In the genomic region with DNA sequence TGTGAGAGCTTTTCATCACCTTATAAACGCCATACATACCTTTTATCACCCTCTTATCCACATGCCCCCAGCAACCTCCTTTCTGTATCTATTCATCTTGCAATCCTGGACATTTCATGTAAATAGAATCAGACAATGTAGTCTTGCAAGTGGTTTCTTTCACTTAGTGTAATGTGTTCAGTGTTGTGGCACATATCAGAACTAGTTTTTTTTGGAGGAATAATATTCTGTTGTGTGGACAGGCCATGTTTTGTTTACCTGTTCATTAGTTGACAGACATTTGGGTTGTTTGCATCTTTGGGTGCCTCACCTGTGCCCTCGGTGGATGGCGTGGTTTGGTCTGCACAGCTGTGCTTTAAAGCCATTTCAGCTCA, we compare ENCODE assay signal across 9 cellular contexts. TPM values are rescaled to one million over a fixed set of nuclear protein-coding genes. Genes with fewer than 3 reads are reported as not detected.
DNase-seq lines count a peak whose midpoint lies in the region; ATAC-seq, FAIRE-seq and TF ChIP-seq lines count a peak whose summit lies in the region.
"Had no signal": no experiment of that assay in that cellular context is flagged by ENCODE, and none has a peak within 500 bp of the region (broad histone marks: within the 10 kb centered on the region; RNA-seq: fewer than 3 reads in every experiment).

No MANE protein-coding gene starts in this region.

- DNase-seq in activated naive CD4-positive, alpha-beta T cell treated with anti-CD3 and anti-CD28 coated beads for 36 hours = no peak
- no peak for DNase-seq in activated naive CD4-positive, alpha-beta T cell treated with anti-CD3 and anti-CD28 coated beads, Interleukin-2, amount 50 U/mL, for 16 hours
- DNase-seq in GM12878 (ENCODE audit: low read depth, low spot score) = no peak
- DNase-seq in lung (ENCODE audit: low spot score) = no peak
- DNase-seq in transverse colon = no peak
- DNase-seq in small intestine = no peak
- no peak for DNase-seq in COR-L47 (lab: John Stamatoyannopoulos, UW)
- DNase-seq in cerebellar cortex (ENCODE audit: low spot score) = no peak

- peaks cover 17% of the 10 kb centered on the region for H4K20me1 ChIP-seq in GM12878 (ENCODE audit: control insufficient read depth, insufficient read depth)

- no peak for TF ChIP-seq POLR2A in GM12878 (IDR thresholded peaks at IDR 0.05; ENCODE audit: low read depth, low read length)
- no peak for TF ChIP-seq POLR2A in transverse colon (IDR thresholded peaks at IDR 0.05)

- peak overlapping the region; percentile 88 for H3K4me3 Mint-ChIP-seq in activated naive CD4-positive, alpha-beta T cell treated with anti-CD3 and anti-CD28 coated beads for 36 hours

- RAD21 ChIA-PET in GM12878 (lab: Charles Lee; ENCODE audit: unreplicated experiment) = interaction anchor here (0.9 kb wide), 1 partner anchor 16 kb away, joined by 4 read pairs; no protein-coding TSS in a partner anchor

- TF ChIP-seq EP300 in GM12878 (IDR thresholded peaks at IDR 0.05; ENCODE audit: borderline replicate concordance in 1 of 2, control insufficient read depth in 1 of 2, low read depth in 2 of 2, low read length in 2 of 2) (no peak), transverse colon (IDR thresholded peaks at IDR 0.05; ENCODE audit: low read depth) (no peak)

- H3K9me3 Mint-ChIP-seq in activated naive CD4-positive, alpha-beta T cell treated with anti-CD3 and anti-CD28 coated beads for 36 hours = no peaks in the 10 kb centered on the region

- H3K9ac ChIP-seq in GM12878 (ENCODE audit: control insufficient read depth, insufficient read depth, low read length) = no peak overlapping the region

- H3K79me2 ChIP-seq in GM12878 (ENCODE audit: control insufficient read depth, insufficient read depth, low read length) = peaks cover 29% of the 10 kb centered on the region

- H3K36me3 Mint-ChIP-seq in activated naive CD4-positive, alpha-beta T cell treated with anti-CD3 and anti-CD28 coated beads for 36 hours (ENCODE audit: low read depth) = peaks cover 22% of the 10 kb centered on the region

- ATAC-seq in GM12878 = no peak
- ATAC-seq in lung (ENCODE audit: insufficient read depth, low FRiP score) = no peak

- H3K36me3 ChIP-seq in GM12878 (ENCODE audit: control insufficient read depth in 2 of 2, insufficient read depth in 2 of 2, low read length in 1 of 2) (peaks cover 18 to 20% of the 10 kb centered on the region in 2 experiments), lung (ENCODE audit: control insufficient read depth in 2 of 2, insufficient read depth in 2 of 2, low read length in 2 of 2) (peaks cover 13 to 41% of the 10 kb centered on the region in 2 donors), transverse colon (peaks cover 0 to 24% (median 12%) of the 10 kb centered on the region in 4 donors), small intestine (ENCODE audit: control insufficient read depth in 2 of 2, insufficient read depth in 2 of 2, low read length in 2 of 2) (peaks cover 17 to 19% of the 10 kb centered on the region in 2 donors)

- SMC1A ChIA-PET in GM12878 (lab: Charles Lee; ENCODE audit: uncharacterized antibody, unreplicated experiment) = interaction anchor here (0.9 to 1.1 kb wide), 3 partner anchors 12 to 59 kb away, joined by 3 to 4 read pairs (median 3); partner anchors contain the start of gene LTC4S

- peaks cover 4% of the 10 kb centered on the region for H3K27me3 Mint-ChIP-seq in activated naive CD4-positive, alpha-beta T cell treated with anti-CD3 and anti-CD28 coated beads for 36 hours (ENCODE audit: low read depth)

- TSS peak; percentile 68 for BruUV-seq in GM12878 (replicated peaks; lab: Mats Ljungman, UMichigan)

- TF ChIP-seq CTCF in GM12878 (IDR thresholded peaks at IDR 0.05 in 2 of 3, conservative IDR thresholded peaks at IDR 0.05 in 1 of 3; ENCODE audit: control insufficient read depth in 2 of 3, extremely low read depth in 1 of 3, insufficient read depth in 1 of 3, low read depth in 3 of 3, low read length in 3 of 3) (no peak), lung (IDR thresholded peaks at IDR 0.05; ENCODE audit: control extremely low read depth, extremely low read depth) (no peak), transverse colon (IDR thresholded peaks at IDR 0.05) (no peak)

- FAIRE-seq in GM12878 (lab: Jason Lieb, UNC) = peak; percentile 13
- no peak for FAIRE-seq in small intestine (lab: Jason Lieb, UNC)

- H3K27me3 ChIP-seq in GM12878 (replicated peaks in 1 of 2; ENCODE audit: control insufficient read depth in 2 of 2, insufficient read depth in 2 of 2, low read length in 1 of 2) (no peaks in the 10 kb centered on the region), lung (ENCODE audit: control insufficient read depth, insufficient read depth) (no peaks in the 10 kb centered on the region), transverse colon (no peaks in the 10 kb centered on the region), small intestine (ENCODE audit: control insufficient read depth in 2 of 2, insufficient read depth in 2 of 2, low read length in 2 of 2) (no peaks in the 10 kb centered on the region)

- no peak overlapping the region for H2AFZ ChIP-seq in GM12878 (ENCODE audit: control insufficient read depth, low read depth, low read length)

- CTCF ChIA-PET in activated naive CD4-positive, alpha-beta T cell treated with anti-CD3 and anti-CD28 coated beads for 36 hours (lab: Charles Lee) = interaction anchor here (0.7 to 1.5 kb wide), 3 partner anchors 15 to 73 kb away, joined by 3 to 4 read pairs (median 3); no protein-coding TSS in a partner anchor
- CTCF ChIA-PET in GM12878 (lab: Yijun Ruan, JAX) = interaction anchor here (1.0 to 1.1 kb wide), 2 partner anchors 20 to 38 kb away, joined by 3 to 4 read pairs; no protein-coding TSS in a partner anchor

- no peaks in the 10 kb centered on the region for H3K9me3 ChIP-seq in GM12878 (replicated peaks; ENCODE audit: control insufficient read depth, insufficient read depth, low read length)
- no peaks in the 10 kb centered on the region for H3K9me3 ChIP-seq in lung (ENCODE audit: control insufficient read depth in 2 of 2, insufficient read depth in 1 of 2, low read length in 1 of 2)
- H3K9me3 ChIP-seq in transverse colon = no peaks in the 10 kb centered on the region
- no peaks in the 10 kb centered on the region for H3K9me3 ChIP-seq in small intestine (ENCODE audit: control insufficient read depth, low read depth)

- peak overlapping the region; percentile 99 for H3K4me2 ChIP-seq in GM12878 (ENCODE audit: control insufficient read depth, insufficient read depth)

- H3K27ac ChIP-seq in GM12878 (ENCODE audit: control insufficient read depth, insufficient read depth) (no peak overlapping the region; the same call in 1 of the 2 replicates), lung (ENCODE audit: low read depth in 1 of 2, low read length in 1 of 2) (peak overlapping the region in 1 of 2 donors; percentile 28), transverse colon (peak overlapping the region; percentile 99 to 100 (median 100)), small intestine (ENCODE audit: low read depth in 1 of 2, low read length in 1 of 2) (peak overlapping the region in 1 of 2 donors; percentile 18)

- in situ Hi-C loops in GM12878 (cut with MboI) = loop anchor here (25.0 kb wide), 1 partner anchor 990 kb away; the partner anchor contains the start of gene MGAT1
- in situ Hi-C loops in transverse colon (cut with MboI; ENCODE audit: low pct_ligation_motif_present in 1 of 4, low pct_unique_long_range_greater_than_20kb in 1 of 4, low sequenced_read_pairs in 3 of 4) = no loop called here

- no peak for TF ChIP-seq RAD21 in GM12878 (IDR thresholded peaks at IDR 0.05; ENCODE audit: insufficient read depth, low read depth, low read length)

- WGBS in GM12878 (ENCODE audit: insufficient coverage, insufficient replicate concordance, low lambda C conversion rate, missing lambda C conversion rate) = 36% methylated on average over 3 of the region's 3 CpGs
- WGBS in lung, 2 donors = 51 to 68% methylated on average over 3 of the region's 3 CpGs
- 20 to 25% methylated on average over 2 to 3 of the region's 3 CpGs for WGBS in transverse colon (ENCODE audit: low coverage in 1 of 2), 2 donors
- 17 to 35% (median 21%) methylated on average over 3 of the region's 3 CpGs for WGBS in small intestine, 3 donors

- peaks cover 35% of the 10 kb centered on the region for H3K4me1 ChIP-seq in GM12878 (ENCODE audit: control insufficient read depth, insufficient read depth, low read length)
- H3K4me1 ChIP-seq in lung (ENCODE audit: control insufficient read depth in 2 of 2, insufficient read depth in 2 of 2, low read length in 2 of 2) = peaks cover 5 to 42% of the 10 kb centered on the region in 2 donors
- H3K4me1 ChIP-seq in transverse colon = peaks cover 57 to 86% (median 83%) of the 10 kb centered on the region in 4 donors
- peaks cover 8 to 14% of the 10 kb centered on the region in 2 donors for H3K4me1 ChIP-seq in small intestine (ENCODE audit: control insufficient read depth in 2 of 2, insufficient read depth in 1 of 2, low read depth in 1 of 2, low read length in 1 of 2)

- POLR2A ChIA-PET in GM12878 (lab: Charles Lee) = interaction anchor here (0.6 to 1.3 kb wide), 4 partner anchors 9 to 91 kb away, joined by 3 to 5 read pairs (median 4); partner anchors contain the start of gene MRNIP

- intact Hi-C loops in activated naive CD4-positive, alpha-beta T cell treated with anti-CD3 and anti-CD28 coated beads for 36 hours (cut with micrococcal nuclease) = no loop called here
- intact Hi-C loops in GM12878 (cut with micrococcal nuclease; ENCODE audit: unreplicated experiment) (no loop called here), transverse colon (cut with DNase I; ENCODE audit: low total_unique reads) (no loop called here)

- peak overlapping the region; percentile 93 for H3K4me3 ChIP-seq in GM12878
- H3K4me3 ChIP-seq in lung = peak overlapping the region; percentile 46
- H3K4me3 ChIP-seq in transverse colon = peak overlapping the region; percentile 25 to 99 (median 86)
- peak overlapping the region in 1 of 2 donors; percentile 86 for H3K4me3 ChIP-seq in small intestine (ENCODE audit: low read depth in 1 of 2, low read length in 2 of 2)

- peak overlapping the region; percentile 92 for H3K27ac Mint-ChIP-seq in activated naive CD4-positive, alpha-beta T cell treated with anti-CD3 and anti-CD28 coated beads for 36 hours

- peaks cover 51% of the 10 kb centered on the region for H3K4me1 Mint-ChIP-seq in activated naive CD4-positive, alpha-beta T cell treated with anti-CD3 and anti-CD28 coated beads for 36 hours (ENCODE audit: low read depth)

RNA-seq across cellular contexts. Expression of gene SQSTM1, which starts 1.3 kb away (rescaled TPM):
- 100 to 1,000 TPM; 109 to 114 TPM for total RNA-seq in activated naive CD4-positive, alpha-beta T cell treated with anti-CD3 and anti-CD28 coated beads for 36 hours
- 109 and 123 TPM in 2 replicates for total RNA-seq in GM12878 (2013; cell fraction: nucleolus; rRNA removed)
- total RNA-seq in GM12878 (2014; rRNA removed) = 127 and 138 TPM in 2 replicates
- total RNA-seq in GM12878 (2014; rRNA removed; fragmentation: Illumina TruSeq; extraction: Trizol) = 43.7 and 45.0 TPM in 2 replicates
- total RNA-seq in GM12878 (2021) = 105 and 106 TPM in 2 replicates
- 45.8 TPM for polyA plus RNA-seq in GM12878 (2011; ENCODE audit: low read depth)
- polyA plus RNA-seq in GM12878 (2011; rRNA removed) = 33.6 and 53.8 TPM in 2 replicates
- polyA plus RNA-seq in GM12878 (2011; cell fraction: cytosol; rRNA removed) = 81.2 and 91.2 TPM in 2 replicates
- 114 and 124 TPM in 2 replicates for polyA plus RNA-seq in GM12878 (2011; cell fraction: nucleus; rRNA removed)
- 128 and 145 TPM in 2 replicates for polyA plus RNA-seq in GM12878 (2012)
- 23.8 and 54.0 TPM in 2 replicates for polyA plus RNA-seq in GM12878 (2014; fragmentation: Illumina TruSeq; extraction: Trizol)
- polyA plus RNA-seq in GM12878 (2014; fragmentation: Nextera tagmentation; extraction: Ambion mirVana) = 1 to 10 TPM; 6.3 to 8.1 TPM
- 70.1 and 75.3 TPM in 2 replicates for polyA plus RNA-seq in GM12878 (2014; rRNA removed)
- 100 to 1,000 TPM; 117 to 127 TPM for polyA plus RNA-seq in GM12878 (2016; fragmentation: Nextera tagmentation; extraction: Ambion mirVana)
- polyA minus RNA-seq in GM12878 (2011; rRNA and poly(A)+ RNA removed) = 32.2 and 65.4 TPM in 2 replicates
- 73.9 and 76.5 TPM in 2 replicates for polyA minus RNA-seq in GM12878 (2011; cell fraction: cytosol; rRNA and poly(A)+ RNA removed)
- polyA minus RNA-seq in GM12878 (2011; cell fraction: nucleus; rRNA and poly(A)+ RNA removed) = 135 and 203 TPM in 2 replicates
- 100 to 1,000 TPM; 350 to 568 TPM for total RNA-seq in lung
- 100 to 1,000 TPM; 298 to 394 TPM for polyA plus RNA-seq in lung
- 100 to 1,000 TPM; 250 to 620 (median 432) TPM for total RNA-seq in transverse colon
- 100 to 1,000 TPM; 135 to 217 (median 144) TPM for polyA plus RNA-seq in small intestine

RNA-seq across cellular contexts. Expression of gene MGAT4B, which starts 15.4 kb away (rescaled TPM):
- total RNA-seq in activated naive CD4-positive, alpha-beta T cell treated with anti-CD3 and anti-CD28 coated beads for 36 hours = 10 to 100 TPM; 57.7 to 59.9 TPM
- 94.1 and 97.6 TPM in 2 replicates for total RNA-seq in GM12878 (2013; cell fraction: nucleolus; rRNA removed)
- total RNA-seq in GM12878 (2014; rRNA removed) (44.7 and 46.0 TPM in 2 replicates), GM12878 (2014; rRNA removed; fragmentation: Illumina TruSeq; extraction: Trizol) (25.2 and 34.4 TPM in 2 replicates), GM12878 (2021) (66.2 and 82.5 TPM in 2 replicates), lung (100 to 1,000 TPM in 1 of 2 donors, 10 to 100 TPM in 1; 73.2 to 154 TPM), transverse colon (1,000 to 10,000 TPM in 1 of 4 donors, 100 to 1,000 TPM in 3; 495 to 1,114 (median 787) TPM)
- polyA plus RNA-seq in GM12878 (2011; ENCODE audit: low read depth) = 24.6 TPM
- polyA plus RNA-seq in GM12878 (2011; rRNA removed) (24.5 and 42.8 TPM in 2 replicates), GM12878 (2014; fragmentation: Illumina TruSeq; extraction: Trizol) (27.2 and 33.3 TPM in 2 replicates), GM12878 (2014; fragmentation: Nextera tagmentation; extraction: Ambion mirVana) (under 1 TPM in 1 of 2 experiments, not detected in 1; 0.60 TPM), GM12878 (2014; rRNA removed) (59.3 and 69.7 TPM in 2 replicates), GM12878 (2016; fragmentation: Nextera tagmentation; extraction: Ambion mirVana) (1 to 10 TPM; 7.6 to 8.3 TPM), lung (10 to 100 TPM; 65.0 to 91.7 TPM), small intestine (100 to 1,000 TPM; 258 to 661 (median 544) TPM)
- polyA plus RNA-seq in GM12878 (2011; cell fraction: cytosol; rRNA removed) = 57.3 and 70.6 TPM in 2 replicates
- polyA plus RNA-seq in GM12878 (2011; cell fraction: nucleus; rRNA removed) = 263 and 274 TPM in 2 replicates
- polyA plus RNA-seq in GM12878 (2012) = 44.2 and 50.9 TPM in 2 replicates
- 41.5 and 69.5 TPM in 2 replicates for polyA minus RNA-seq in GM12878 (2011; rRNA and poly(A)+ RNA removed)
- 23.1 and 28.3 TPM in 2 replicates for polyA minus RNA-seq in GM12878 (2011; cell fraction: cytosol; rRNA and poly(A)+ RNA removed)
- polyA minus RNA-seq in GM12878 (2011; cell fraction: nucleus; rRNA and poly(A)+ RNA removed) = 83.3 and 122 TPM in 2 replicates

RNA-seq across cellular contexts. Expression of gene LTC4S, which starts 28.3 kb away (rescaled TPM):
- total RNA-seq in activated naive CD4-positive, alpha-beta T cell treated with anti-CD3 and anti-CD28 coated beads for 36 hours = under 1 TPM in 1 of 2 experiments, not detected in 1; 0.79 TPM
- 1.1 and 1.8 TPM in 2 replicates for total RNA-seq in GM12878 (2013; cell fraction: nucleolus; rRNA removed)
- 1.1 and 1.8 TPM in 2 replicates for total RNA-seq in GM12878 (2014; rRNA removed)
- not detected in 2 replicates for total RNA-seq in GM12878 (2014; rRNA removed; fragmentation: Illumina TruSeq; extraction: Trizol)
- 2.0 and 3.6 TPM in 2 replicates for total RNA-seq in GM12878 (2021)
- polyA plus RNA-seq in GM12878 (2011; ENCODE audit: low read depth) = not detected
- polyA plus RNA-seq in GM12878 (2011; rRNA removed) = not detected in 2 replicates
- polyA plus RNA-seq in GM12878 (2011; cell fraction: cytosol; rRNA removed) = 0.13 and 0.20 TPM in 2 replicates
- polyA plus RNA-seq in GM12878 (2011; cell fraction: nucleus; rRNA removed) = 0.33 and 0.50 TPM in 2 replicates
- 0.66 TPM in 1 of 2 replicates, not detected in the other for polyA plus RNA-seq in GM12878 (2012)
- not detected in 2 replicates for polyA plus RNA-seq in GM12878 (2014; fragmentation: Illumina TruSeq; extraction: Trizol)
- polyA plus RNA-seq in GM12878 (2014; fragmentation: Nextera tagmentation; extraction: Ambion mirVana) = not detected
- polyA plus RNA-seq in GM12878 (2014; rRNA removed) = 1.6 and 2.0 TPM in 2 replicates
- 1 to 10 TPM in 1 of 2 experiments, under 1 TPM in 1; 0.78 to 1.3 TPM for polyA plus RNA-seq in GM12878 (2016; fragmentation: Nextera tagmentation; extraction: Ambion mirVana)
- polyA minus RNA-seq in GM12878 (2011; rRNA and poly(A)+ RNA removed) = not detected in 2 replicates
- polyA minus RNA-seq in GM12878 (2011; cell fraction: cytosol; rRNA and poly(A)+ RNA removed) = not detected in 2 replicates
- polyA minus RNA-seq in GM12878 (2011; cell fraction: nucleus; rRNA and poly(A)+ RNA removed) = 0.73 and 0.77 TPM in 2 replicates
- 10 to 100 TPM in 1 of 2 donors, 1 to 10 TPM in 1; 4.0 to 25.3 TPM for total RNA-seq in lung
- 10 to 100 TPM in 1 of 2 donors, 1 to 10 TPM in 1; 4.3 to 12.3 TPM for polyA plus RNA-seq in lung
- total RNA-seq in transverse colon = 1 to 10 TPM in 3 of 4 donors, not detected in 1; 3.0 to 3.8 (median 3.2) TPM
- 1 to 10 TPM in 2 of 3 donors, not detected in 1; 5.4 to 6.7 TPM for polyA plus RNA-seq in small intestine
- total RNA-seq: HT1080 had no signal

RNA-seq across cellular contexts. Expression of gene MRNIP, which starts 36.6 kb away (rescaled TPM):
- total RNA-seq in activated naive CD4-positive, alpha-beta T cell treated with anti-CD3 and anti-CD28 coated beads for 36 hours = 10 to 100 TPM; 16.2 to 16.3 TPM
- total RNA-seq in GM12878 (2013; cell fraction: nucleolus; rRNA removed) = 156 and 160 TPM in 2 replicates
- total RNA-seq in GM12878 (2014; rRNA removed) (16.2 and 17.7 TPM in 2 replicates), GM12878 (2014; rRNA removed; fragmentation: Illumina TruSeq; extraction: Trizol) (7.8 and 10.5 TPM in 2 replicates), GM12878 (2021) (13.3 and 17.4 TPM in 2 replicates), lung (10 to 100 TPM; 29.5 to 51.0 TPM), transverse colon (100 to 1,000 TPM in 1 of 4 donors, 10 to 100 TPM in 3; 24.7 to 124 (median 42.9) TPM)
- polyA plus RNA-seq in GM12878 (2011; ENCODE audit: low read depth) = 15.8 TPM
- polyA plus RNA-seq in GM12878 (2011; rRNA removed) (30.4 and 30.9 TPM in 2 replicates), GM12878 (2014; fragmentation: Illumina TruSeq; extraction: Trizol) (9.7 and 12.3 TPM in 2 replicates), GM12878 (2014; fragmentation: Nextera tagmentation; extraction: Ambion mirVana) (10 to 100 TPM in 1 of 2 experiments, 1 to 10 TPM in 1; 2.4 to 13.6 TPM), GM12878 (2014; rRNA removed) (28.3 and 28.9 TPM in 2 replicates), GM12878 (2016; fragmentation: Nextera tagmentation; extraction: Ambion mirVana) (10 to 100 TPM; 10.0 to 12.7 TPM), lung (10 to 100 TPM; 15.4 to 41.2 TPM), small intestine (10 to 100 TPM; 11.3 to 29.7 (median 11.7) TPM)
- polyA plus RNA-seq in GM12878 (2011; cell fraction: cytosol; rRNA removed) = 35.9 and 43.8 TPM in 2 replicates
- 161 and 182 TPM in 2 replicates for polyA plus RNA-seq in GM12878 (2011; cell fraction: nucleus; rRNA removed)
- 21.8 and 22.8 TPM in 2 replicates for polyA plus RNA-seq in GM12878 (2012)
- 9.7 and 17.6 TPM in 2 replicates for polyA minus RNA-seq in GM12878 (2011; rRNA and poly(A)+ RNA removed)
- polyA minus RNA-seq in GM12878 (2011; cell fraction: cytosol; rRNA and poly(A)+ RNA removed) = 4.4 and 5.6 TPM in 2 replicates
- polyA minus RNA-seq in GM12878 (2011; cell fraction: nucleus; rRNA and poly(A)+ RNA removed) = 15.0 and 23.3 TPM in 2 replicates
